In genomic region chr9:37451628-37452027, GRCh38 we compare ENCODE assay signal across 27 cellular contexts. TPM values are rescaled to one million over a fixed set of nuclear protein-coding genes. Genes with fewer than 3 reads are reported as not detected.
DNase-seq lines count a peak whose midpoint lies in the region; ATAC-seq, FAIRE-seq and TF ChIP-seq lines count a peak whose summit lies in the region.
"Had no signal": no experiment of that assay in that cellular context is flagged by ENCODE, and none has a peak within 500 bp of the region (broad histone marks: within the 10 kb centered on the region; RNA-seq: fewer than 3 reads in every experiment).

No MANE protein-coding gene starts in this region.

- in situ Hi-C loops in K562 (cut with MboI) = no loop called here

- H3K36me3 ChIP-seq in right atrium auricular region (peaks cover 7% of the 10 kb centered on the region), K562 (ENCODE audit: control insufficient read depth, insufficient read depth, low read length) (peaks cover 24% of the 10 kb centered on the region)

- H3K27ac ChIP-seq in right atrium auricular region (no peak overlapping the region), K562 (ENCODE audit: extremely low read depth, low read depth, low read length) (no peak overlapping the region)
- H3K27ac ChIP-seq: BLaER1, KMS-11 had no signal

- H3K9ac ChIP-seq in K562 (ENCODE audit: insufficient read depth in 1 of 2, low read depth in 2 of 2, low read length in 2 of 2) = no peak overlapping the region
- H3K9ac ChIP-seq: BLaER1, KMS-11, SK-N-SH had no signal

- peaks cover 0 to 3% of the 10 kb centered on the region in 2 donors for H3K9me3 ChIP-seq in right atrium auricular region
- 0 out of 2 replicates have a peak, but pooled peaks cover 2% of the 10 kb centered on the region for H3K9me3 ChIP-seq in K562 (replicated peaks; ENCODE audit: control insufficient read depth, insufficient read depth, low read depth, low read length)
- H3K9me3 ChIP-seq: Caco-2, SK-N-SH had no signal

- POLR2A ChIA-PET in K562 (lab: Yijun Ruan, JAX) = interaction anchor here (0.9 to 6.7 kb wide), 4 partner anchors 12 to 28 kb away, joined by 3 to 65 read pairs (median 3); partner anchors contain the start of gene ZBTB5

- H3K27me3 ChIP-seq in right atrium auricular region = no peaks in the 10 kb centered on the region
- no peaks in the 10 kb centered on the region for H3K27me3 ChIP-seq in K562 (ENCODE audit: control insufficient read depth in 2 of 2, insufficient read depth in 2 of 2, low read length in 2 of 2)
- H3K27me3 ChIP-seq: BLaER1 had no signal

- H3K36me3 Mint-ChIP-seq in naive B cell = peaks cover 0 to 10% of the 10 kb centered on the region in 2 donors

- peak overlapping the region in 4 of 6 donors; percentile 42 to 88 (median 78) for H3K27ac Mint-ChIP-seq in naive B cell
- H3K27ac Mint-ChIP-seq: CD4-positive, alpha-beta T cell; GM23338 had no signal

- no peak for TF ChIP-seq POLR2A in K562 (conservative IDR thresholded peaks at IDR 0.05)

- no peak for TF ChIP-seq RAD21 in K562 (CRISPR knock-in tag; conservative IDR thresholded peaks at IDR 0.05 in 1 of 2, IDR thresholded peaks at IDR 0.05 in 1 of 2)

- peaks cover 17% of the 10 kb centered on the region for H4K20me1 ChIP-seq in K562 (replicated peaks; ENCODE audit: control insufficient read depth, insufficient read depth, low read length)

- CTCF ChIA-PET in K562 (lab: Yijun Ruan, JAX; ENCODE audit: low intra/inter-chr PET ratio) = no interaction called here

- no peaks in the 10 kb centered on the region for H3K9me1 ChIP-seq in K562 (ENCODE audit: control insufficient read depth, insufficient read depth, low read length)

- peak; percentile 49 for FAIRE-seq in K562 (lab: Jason Lieb, UNC)
- FAIRE-seq: GM12892 had no signal

- H3K9me3 Mint-ChIP-seq in naive B cell = no peaks in the 10 kb centered on the region
- H3K9me3 Mint-ChIP-seq: CD4-positive, alpha-beta T cell; GM23338 had no signal

- H3K4me3 ChIP-seq in right atrium auricular region = no peak overlapping the region
- H3K4me3 ChIP-seq in K562 = no peak overlapping the region
- H3K4me3 ChIP-seq: BLaER1, GM23338 had no signal

- no peak overlapping the region for H2AFZ ChIP-seq in K562 (ENCODE audit: low read depth, low read length)
- H2AFZ ChIP-seq: GM23338 had no signal

- H3K4me1 Mint-ChIP-seq in naive B cell = peaks cover 45 to 59% (median 55%) of the 10 kb centered on the region in 3 donors

- intact Hi-C loops in cardiac septum (cut with DNase I) = no loop called here
- intact Hi-C loops in K562 (cut with micrococcal nuclease) = no loop called here

- H3K4me1 ChIP-seq in right atrium auricular region (peaks cover 0 to 7% of the 10 kb centered on the region in 2 donors), K562 (replicated peaks in 1 of 2; ENCODE audit: control insufficient read depth in 2 of 2, insufficient read depth in 2 of 2, low read length in 2 of 2) (peaks cover 0 to 6% of the 10 kb centered on the region in 2 experiments; a peak in 1 of 5 replicates)
- H3K4me1 ChIP-seq: BLaER1 had no signal

- H3K27me3 Mint-ChIP-seq in naive B cell = no peaks in the 10 kb centered on the region
- H3K27me3 Mint-ChIP-seq: CD4-positive, alpha-beta T cell had no signal

- no peak overlapping the region for H3K4me2 ChIP-seq in K562 (ENCODE audit: insufficient read depth, low read length)
- H3K4me2 ChIP-seq: BLaER1, GM23338, KMS-11, SK-N-SH had no signal

- DNase-seq in cardiac septum (ENCODE audit: low spot score) = peak; percentile 10
- no peak for DNase-seq in right atrium auricular region (ENCODE audit: low spot score)
- DNase-seq in K562 (ENCODE audit: extremely low read depth in 1 of 4, low spot score in 3 of 4) = peak in 1 of 4 experiments; percentile 29
- DNase-seq in naive B cell = no peak
- DNase-seq in inferior parietal cortex (ENCODE audit: extremely low spot score) = no peak
- no peak for DNase-seq in AG08396 (ENCODE audit: low spot score)
- DNase-seq in AML-193 (lab: John Stamatoyannopoulos, UW) = no peak
- no peak for DNase-seq in GM03348 (ENCODE audit: low spot score)
- DNase-seq: Caco-2; CD4-positive, alpha-beta T cell; DMS 273 treated with DMSO at 0.1 percent for 48 hours; DND-41; HCEC 1CT; NCI-H1105; NCI-H146; NCI-H2029; NCI-H226; NCI-H510A treated with DMSO at 0.1 percent for 48 hours; NCI-H748 treated with DMSO at 0.1 percent for 48 hours; NK-92 treated with Interleukin-12 subunit alpha and Interleukin-12 subunit beta, amount 100 ng/mL, for 24 hours; SIG-M5; SK-N-SH had no signal

- TF ChIP-seq CTCF in right atrium auricular region (IDR thresholded peaks at IDR 0.05) = no peak
- no peak for TF ChIP-seq CTCF in K562 (IDR thresholded peaks at IDR 0.05 in 2 of 3, conservative IDR thresholded peaks at IDR 0.05 in 1 of 3; ENCODE audit: insufficient read depth in 2 of 3, low read depth in 1 of 3, low read length in 3 of 3)

- ATAC-seq in K562 = peak; percentile 32; the same call in 2 of the 3 replicates
- no peak for ATAC-seq in naive B cell (ENCODE audit: low read depth in 2 of 2)
- ATAC-seq: GM23338, Panc1 had no signal

- no peak overlapping the region for H3K4me3 Mint-ChIP-seq in naive B cell
- H3K4me3 Mint-ChIP-seq: CD4-positive, alpha-beta T cell; GM23338 had no signal

- no peak for TF ChIP-seq EP300 in K562 (IDR thresholded peaks at IDR 0.05; ENCODE audit: low read length)

- WGBS in K562 (ENCODE audit: insufficient coverage, low coverage, missing lambda C conversion rate) = 37% methylated on average over 3 of the region's 3 CpGs

- H3K79me2 ChIP-seq in K562 (ENCODE audit: control insufficient read depth, insufficient read depth, low read length) = peaks cover 85% of the 10 kb centered on the region

- no TSS peak for BruUV-seq in K562 (replicated peaks; lab: Mats Ljungman, UMichigan)

RNA-seq across cellular contexts. Expression of gene ZBTB5, which starts 13.6 kb away (rescaled TPM):
- total RNA-seq in cardiac septum (7.2 TPM), right atrium auricular region (1 to 10 TPM; 4.9 to 9.9 TPM), K562 (2014; rRNA removed) (14.8 and 15.1 TPM in 2 replicates), K562 (2014; rRNA removed; fragmentation: Illumina TruSeq; extraction: Trizol) (14.8 and 15.3 TPM in 2 replicates), K562 (2015; rRNA removed; fragmentation: Illumina TruSeq; extraction: Trizol) (14.4 and 15.5 TPM in 2 replicates), K562 (2021) (16.6 and 18.9 TPM in 2 replicates)
- 41.8 and 45.3 TPM in 2 replicates for total RNA-seq in K562 (2011; cell fraction: chromatin; rRNA removed; ENCODE audit: low replicate concordance)
- 38.3 and 44.4 TPM in 2 replicates for total RNA-seq in K562 (2011; cell fraction: nucleolus; rRNA removed)
- 44.4 and 47.6 TPM in 2 replicates for total RNA-seq in K562 (2011; cell fraction: nucleoplasm; rRNA removed)
- polyA plus RNA-seq in K562 (2011; rRNA removed) (43.2 and 46.6 TPM in 2 replicates), K562 (2014; fragmentation: Illumina TruSeq; extraction: Trizol) (20.1 and 21.2 TPM in 2 replicates), K562 (2014; fragmentation: Nextera tagmentation; extraction: Ambion mirVana) (1 to 10 TPM; 2.3 to 4.7 TPM), K562 (2014; rRNA removed) (16.3 and 16.9 TPM in 2 replicates), naive B cell (ENCODE audit: low read depth in 6 of 6) (1 to 10 TPM; 1.1 to 2.8 (median 1.8) TPM)
- 33.1 and 42.6 TPM in 2 replicates for polyA plus RNA-seq in K562 (2011; cell fraction: cytosol; rRNA removed)
- polyA plus RNA-seq in K562 (2011; cell fraction: nucleus; rRNA removed) = 43.6 and 54.0 TPM in 2 replicates
- 13.7 and 13.8 TPM in 2 replicates for polyA plus RNA-seq in K562 (2012)
- 43.5 and 52.8 TPM in 2 replicates for polyA minus RNA-seq in K562 (2011; rRNA and poly(A)+ RNA removed)
- polyA minus RNA-seq in K562 (2011; cell fraction: cytosol; rRNA and poly(A)+ RNA removed) = 15.8 and 19.3 TPM in 2 replicates
- polyA minus RNA-seq in K562 (2011; cell fraction: nucleus; rRNA and poly(A)+ RNA removed) = 20.2 and 29.5 TPM in 2 replicates

RNA-seq across cellular contexts. Expression of gene GRHPR, which starts 29.1 kb away (rescaled TPM):
- total RNA-seq in cardiac septum (102 TPM), right atrium auricular region (100 to 1,000 TPM; 129 to 137 TPM), K562 (2014; rRNA removed) (142 and 188 TPM in 2 replicates), K562 (2014; rRNA removed; fragmentation: Illumina TruSeq; extraction: Trizol) (60.4 and 81.2 TPM in 2 replicates), K562 (2015; rRNA removed; fragmentation: Illumina TruSeq; extraction: Trizol) (124 and 128 TPM in 2 replicates), K562 (2021) (120 TPM in 2 replicates)
- 153 and 249 TPM in 2 replicates for total RNA-seq in K562 (2011; cell fraction: chromatin; rRNA removed; ENCODE audit: low replicate concordance)
- 152 and 167 TPM in 2 replicates for total RNA-seq in K562 (2011; cell fraction: nucleolus; rRNA removed)
- 169 and 188 TPM in 2 replicates for total RNA-seq in K562 (2011; cell fraction: nucleoplasm; rRNA removed)
- polyA plus RNA-seq in K562 (2011; rRNA removed) (140 and 170 TPM in 2 replicates), K562 (2014; fragmentation: Illumina TruSeq; extraction: Trizol) (108 and 122 TPM in 2 replicates), K562 (2014; fragmentation: Nextera tagmentation; extraction: Ambion mirVana) (10 to 100 TPM; 38.9 to 59.0 TPM), K562 (2014; rRNA removed) (144 and 164 TPM in 2 replicates), naive B cell (ENCODE audit: low read depth in 6 of 6) (100 to 1,000 TPM in 5 of 6 donors, 10 to 100 TPM in 1; 90.5 to 185 (median 126) TPM)
- 244 and 362 TPM in 2 replicates for polyA plus RNA-seq in K562 (2011; cell fraction: cytosol; rRNA removed)
- 198 and 228 TPM in 2 replicates for polyA plus RNA-seq in K562 (2011; cell fraction: nucleus; rRNA removed)
- polyA plus RNA-seq in K562 (2012) = 125 and 212 TPM in 2 replicates
- polyA minus RNA-seq in K562 (2011; rRNA and poly(A)+ RNA removed) = 88.7 and 103 TPM in 2 replicates
- polyA minus RNA-seq in K562 (2011; cell fraction: cytosol; rRNA and poly(A)+ RNA removed) = 76.4 and 82.6 TPM in 2 replicates
- polyA minus RNA-seq in K562 (2011; cell fraction: nucleus; rRNA and poly(A)+ RNA removed) = 75.5 and 95.9 TPM in 2 replicates

RNA-seq across cellular contexts. Expression of gene POLR1E, which starts 34.1 kb away (rescaled TPM):
- total RNA-seq in cardiac septum (18.8 TPM), right atrium auricular region (10 to 100 TPM in 1 of 2 donors, 1 to 10 TPM in 1; 9.6 to 13.3 TPM), K562 (2014; rRNA removed) (61.1 and 70.2 TPM in 2 replicates), K562 (2014; rRNA removed; fragmentation: Illumina TruSeq; extraction: Trizol) (102 and 104 TPM in 2 replicates), K562 (2015; rRNA removed; fragmentation: Illumina TruSeq; extraction: Trizol) (82.0 and 85.0 TPM in 2 replicates), K562 (2021) (69.0 and 73.1 TPM in 2 replicates)
- 50.0 and 70.5 TPM in 2 replicates for total RNA-seq in K562 (2011; cell fraction: chromatin; rRNA removed; ENCODE audit: low replicate concordance)
- total RNA-seq in K562 (2011; cell fraction: nucleolus; rRNA removed) = 44.6 and 55.7 TPM in 2 replicates
- 43.4 and 44.5 TPM in 2 replicates for total RNA-seq in K562 (2011; cell fraction: nucleoplasm; rRNA removed)
- polyA plus RNA-seq in K562 (2011; rRNA removed) (70.3 and 95.1 TPM in 2 replicates), K562 (2014; fragmentation: Illumina TruSeq; extraction: Trizol) (89.6 and 91.7 TPM in 2 replicates), K562 (2014; fragmentation: Nextera tagmentation; extraction: Ambion mirVana) (10 to 100 TPM; 18.9 to 39.4 TPM), K562 (2014; rRNA removed) (74.4 and 85.6 TPM in 2 replicates), naive B cell (ENCODE audit: low read depth in 6 of 6) (10 to 100 TPM in 3 of 6 donors, 1 to 10 TPM in 3; 5.5 to 15.8 (median 10.4) TPM)
- 41.3 and 55.7 TPM in 2 replicates for polyA plus RNA-seq in K562 (2011; cell fraction: cytosol; rRNA removed)
- polyA plus RNA-seq in K562 (2011; cell fraction: nucleus; rRNA removed) = 23.3 and 26.4 TPM in 2 replicates
- polyA plus RNA-seq in K562 (2012) = 52.5 and 66.7 TPM in 2 replicates
- 104 and 115 TPM in 2 replicates for polyA minus RNA-seq in K562 (2011; rRNA and poly(A)+ RNA removed)
- polyA minus RNA-seq in K562 (2011; cell fraction: cytosol; rRNA and poly(A)+ RNA removed) = 34.6 and 39.5 TPM in 2 replicates
- polyA minus RNA-seq in K562 (2011; cell fraction: nucleus; rRNA and poly(A)+ RNA removed) = 23.8 and 26.3 TPM in 2 replicates
